ENCODE assay signal across 8 cellular contexts in genomic region chr10:17228081-17229015, GRCh38. TPM values are rescaled to one million over a fixed set of nuclear protein-coding genes. Genes with fewer than 3 reads are reported as not detected.
DNase-seq lines count a peak whose midpoint lies in the region; ATAC-seq and TF ChIP-seq lines count a peak whose summit lies in the region.

TSS of gene VIM (plus strand) at chr10:17228241. CDS start at chr10:17229423, 1,182 bp downstream.

- peaks cover 22 to 33% of the 10 kb centered on the region in 2 donors for H3K4me1 ChIP-seq in thoracic aorta (ENCODE audit: control insufficient read depth in 1 of 2, low read depth in 2 of 2)

- H3K36me3 ChIP-seq in SK-N-MC (ENCODE audit: insufficient read depth, low read length) (peaks cover 25% of the 10 kb centered on the region), thoracic aorta (peaks cover 29% of the 10 kb centered on the region)

- H3K9me3 Mint-ChIP-seq in osteocyte (ENCODE audit: unreplicated experiment) = no peaks in the 10 kb centered on the region

- peak within 1 kb of the TSS; percentile 93 for H3K4me3 Mint-ChIP-seq in osteocyte (ENCODE audit: unreplicated experiment)

- H3K27ac ChIP-seq in SK-N-MC (peak within 1 kb of the TSS; percentile 70; the same call in 1 of the 2 replicates), thoracic aorta (peak within 1 kb of the TSS; percentile 98 to 99)

- CTCF ChIA-PET in AG04449 (lab: Yijun Ruan, JAX) = interaction anchor here (0.6 to 2.7 kb wide), 5 partner anchors 163 to 386 kb away, joined by 3 to 7 read pairs (median 4); no protein-coding TSS in a partner anchor

- DNase-seq in AG04449 (ENCODE audit: low read depth, low spot score) = no peak
- no peak for DNase-seq in SK-N-MC (ENCODE audit: low read depth, low spot score)
- peak; percentile 82 for DNase-seq in activated naive CD4-positive, alpha-beta T cell treated with anti-CD3 and anti-CD28 coated beads, Interleukin-2, amount 50 U/mL, for 16 hours
- no peak for DNase-seq in glomerular endothelial cell (ENCODE audit: extremely low read depth, low read depth, low spot score)
- peak; percentile 96 for DNase-seq in osteocyte (ENCODE audit: extremely low spot score, unreplicated experiment)
- DNase-seq in thoracic aorta (ENCODE audit: low spot score) = peak; percentile 89

- ATAC-seq in GM18907 (IDR thresholded peaks at IDR 0.05; ENCODE audit: unreplicated experiment) (peak; percentile 51), HG03196 (IDR thresholded peaks at IDR 0.05; ENCODE audit: unreplicated experiment) (peak; percentile 37), thoracic aorta (ENCODE audit: insufficient number of reproducible peaks, low FRiP score, low read depth) (peak; percentile 77)

- POLR2A ChIA-PET in AG04449 (lab: Yijun Ruan, JAX) = interaction anchor here (0.5 to 4.1 kb wide), 36 partner anchors 9 to 395 kb away, joined by 3 to 54 read pairs (median 8); partner anchors contain the start of gene TRDMT1

- H3K9me3 ChIP-seq in SK-N-MC (ENCODE audit: low read depth, low read length) (no peaks in the 10 kb centered on the region), thoracic aorta (no peaks in the 10 kb centered on the region)

- H3K27ac Mint-ChIP-seq in osteocyte (ENCODE audit: unreplicated experiment) = peak within 1 kb of the TSS; percentile 99

- TF ChIP-seq CTCF in AG04449 (IDR thresholded peaks at IDR 0.05; ENCODE audit: insufficient read depth, low read length, missing control alignments) (peak; percentile 24), osteocyte (IDR thresholded peaks at IDR 0.05) (no peak), thoracic aorta (IDR thresholded peaks at IDR 0.05) (no peak)

- H3K36me3 Mint-ChIP-seq in osteocyte (ENCODE audit: unreplicated experiment) = peaks cover 24% of the 10 kb centered on the region

- no peaks in the 10 kb centered on the region for H3K27me3 ChIP-seq in thoracic aorta (replicated peaks; ENCODE audit: insufficient read depth)

- peaks cover 39% of the 10 kb centered on the region for H3K4me1 Mint-ChIP-seq in osteocyte (ENCODE audit: unreplicated experiment)

- peak within 1 kb of the TSS; percentile 95 for H3K4me3 ChIP-seq in AG04449 (ENCODE audit: low read depth, low read length)
- H3K4me3 ChIP-seq in SK-N-MC = peak within 1 kb of the TSS; percentile 88
- peak within 1 kb of the TSS; percentile 96 for H3K4me3 ChIP-seq in thoracic aorta

- no peaks in the 10 kb centered on the region for H3K27me3 Mint-ChIP-seq in osteocyte (ENCODE audit: unreplicated experiment)

- peak within 1 kb of the TSS; percentile 78 for H3K9ac ChIP-seq in SK-N-MC (ENCODE audit: insufficient read length)

RNA-seq across cellular contexts. Expression of gene VIM, which starts in this region (rescaled TPM):
- 9,268 and 12,149 TPM in 2 replicates for total RNA-seq in glomerular endothelial cell
- 2,114 and 2,178 TPM in 2 replicates for total RNA-seq in osteocyte
- 1,000 to 10,000 TPM; 5,884 to 8,033 TPM for total RNA-seq in thoracic aorta

Comparison
In these comparisons a context has a peak if more than half of its experiments do, and no peak if none do; other contexts are left out.
1. DNase-seq: peak in activated naive CD4-positive, alpha-beta T cell treated with anti-CD3 and anti-CD28 coated beads, Interleukin-2, amount 50 U/mL, for 16 hours (single experiment), osteocyte (single experiment) and thoracic aorta (single experiment); none in AG04449 (single experiment), SK-N-MC (single experiment) and glomerular endothelial cell (single experiment).
2. Peak in every context shown above with its lines, with median percentiles within 50 percentile points of each other: H3K4me3 ChIP-seq and ATAC-seq.